11 cellular contexts compared by ENCODE assay signal in the genomic region with DNA sequence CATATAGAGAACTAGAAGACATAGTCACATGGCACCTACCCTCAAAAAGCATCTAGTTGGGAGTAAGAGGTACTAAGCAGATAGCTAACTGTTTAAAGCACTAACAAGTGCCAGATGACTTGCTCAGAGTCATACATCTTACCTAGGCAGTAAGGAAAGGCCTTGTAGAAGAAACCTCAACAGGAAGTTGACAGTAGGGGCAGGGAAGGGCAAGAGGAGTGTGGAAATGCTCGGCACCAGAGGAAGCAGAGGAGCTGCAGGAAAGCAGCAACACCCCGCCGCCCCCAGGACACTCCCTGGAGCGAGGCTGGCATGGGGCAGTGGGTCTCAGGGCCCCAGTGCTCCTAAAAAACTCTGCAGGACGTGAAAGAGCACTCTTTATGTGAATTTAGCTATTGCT.
DNase-seq lines count a peak whose midpoint lies in the region; ATAC-seq and TF ChIP-seq lines count a peak whose summit lies in the region.
"Had no signal": no experiment of that assay in that cellular context is flagged by ENCODE, and none has a peak within 500 bp of the region (broad histone marks: within the 10 kb centered on the region; RNA-seq: fewer than 3 reads in every experiment).

No MANE protein-coding gene starts in this region.

- H3K27me3 ChIP-seq in DND-41 (ENCODE audit: insufficient read depth, low read length, poor library complexity): no peaks in the 10 kb centered on the region
- no peaks in the 10 kb centered on the region for H3K27me3 ChIP-seq in Loucy (ENCODE audit: insufficient read depth, low read length, poor library complexity, severe bottlenecking)
- H3K27me3 ChIP-seq in mesendoderm (ENCODE audit: insufficient read depth, low read length, poor library complexity): no peaks in the 10 kb centered on the region

- H3K4me3 ChIP-seq in DND-41 (ENCODE audit: low read depth in 1 of 2, low read length in 2 of 2) (no peak overlapping the region), Loucy (ENCODE audit: low read length, poor library complexity, severe bottlenecking) (no peak overlapping the region), mesendoderm (ENCODE audit: low read length) (no peak overlapping the region)

- no peak overlapping the region for H4K8ac ChIP-seq in mesendoderm (ENCODE audit: low read depth, low read length)

- H2BK120ac ChIP-seq in mesendoderm (ENCODE audit: low read depth, low read length): no peak overlapping the region

- H4K5ac ChIP-seq in mesendoderm (ENCODE audit: low read length): no peak overlapping the region

- H3K27me3 Mint-ChIP-seq in activated naive CD8-positive, alpha-beta T cell: no peaks in the 10 kb centered on the region
- H3K27me3 Mint-ChIP-seq in stimulated activated memory B cell treated with anti-CD40 and anti-IgM and Interleukin-4, amounts not matched to agents 10 μg/mL and 1 μg/mL and 100 μg/mL, for 72 hours: no peaks in the 10 kb centered on the region

- no peak overlapping the region for H3K56ac ChIP-seq in mesendoderm (ENCODE audit: low read length)

- no peak overlapping the region for H2BK5ac ChIP-seq in mesendoderm (ENCODE audit: low read length)

- H3K9me3 Mint-ChIP-seq in activated naive CD8-positive, alpha-beta T cell (ENCODE audit: low read depth): no peaks in the 10 kb centered on the region
- no peaks in the 10 kb centered on the region for H3K9me3 Mint-ChIP-seq in stimulated activated memory B cell treated with anti-CD40 and anti-IgM and Interleukin-4, amounts not matched to agents 10 μg/mL and 1 μg/mL and 100 μg/mL, for 72 hours

- no peak overlapping the region for H2BK15ac ChIP-seq in mesendoderm (replicated peaks; ENCODE audit: low read depth)

- H3K18ac ChIP-seq in mesendoderm (ENCODE audit: low read length): no peak overlapping the region

- ATAC-seq in DND-41 (ENCODE audit: insufficient read depth, low read depth): peak; percentile 89
- ATAC-seq in stimulated activated memory B cell treated with anti-CD40 and anti-IgM and Interleukin-4, amounts not matched to agents 10 μg/mL and 1 μg/mL and 100 μg/mL, for 72 hours: no peak

- no peak overlapping the region for H2AFZ ChIP-seq in DND-41 (ENCODE audit: low read depth, low read length)
- no peak overlapping the region for H2AFZ ChIP-seq in Loucy (ENCODE audit: low read length)

- H3K79me1 ChIP-seq in mesendoderm (ENCODE audit: low read length): peaks cover 30% of the 10 kb centered on the region

- WGBS in mesendoderm (ENCODE audit: extremely low coverage, insufficient coverage, low lambda C conversion rate): no CpG with 5 or more reads among the region's 5 CpGs

- H3K27ac Mint-ChIP-seq in activated naive CD8-positive, alpha-beta T cell: peak overlapping the region; percentile 93
- H3K27ac Mint-ChIP-seq in stimulated activated memory B cell treated with anti-CD40 and anti-IgM and Interleukin-4, amounts not matched to agents 10 μg/mL and 1 μg/mL and 100 μg/mL, for 72 hours: no peak overlapping the region

- no peaks in the 10 kb centered on the region for H3F3A ChIP-seq in Loucy (ENCODE audit: low read depth)

- H3K4me1 Mint-ChIP-seq in activated naive CD8-positive, alpha-beta T cell (ENCODE audit: low read depth): peaks cover 81% of the 10 kb centered on the region
- H3K4me1 Mint-ChIP-seq in stimulated activated memory B cell treated with anti-CD40 and anti-IgM and Interleukin-4, amounts not matched to agents 10 μg/mL and 1 μg/mL and 100 μg/mL, for 72 hours: peaks cover 69% of the 10 kb centered on the region

- H3K79me2 ChIP-seq in DND-41 (ENCODE audit: insufficient read depth, low read length): peaks cover 96% of the 10 kb centered on the region
- H3K79me2 ChIP-seq in Loucy (ENCODE audit: insufficient read depth, low read length): peaks cover 95% of the 10 kb centered on the region
- peaks cover 26% of the 10 kb centered on the region for H3K79me2 ChIP-seq in mesendoderm (ENCODE audit: control insufficient read depth, insufficient read depth, low read length)

- DNase-seq in DND-41: peak; percentile 38
- peak; percentile 26 for DNase-seq in mesendoderm
- no peak for DNase-seq in NCI-H1436 (lab: John Stamatoyannopoulos, UW)
- DNase-seq in GM10266 (ENCODE audit: extremely low spot score): no peak
- no peak for DNase-seq in midbrain (lab: John Stamatoyannopoulos, UW)
- DNase-seq: DMS53, NCI-H2171, SK-N-SH had no signal

- H3K27ac ChIP-seq in DND-41 (ENCODE audit: low read length) (peak overlapping the region; percentile 40), mesendoderm (ENCODE audit: low read depth, low read length) (no peak overlapping the region)

- peaks cover 13% of the 10 kb centered on the region for H3K4me1 ChIP-seq in DND-41 (ENCODE audit: insufficient read depth, low read length)
- H3K4me1 ChIP-seq in Loucy (ENCODE audit: insufficient read depth, low read length, poor library complexity, severe bottlenecking): peaks cover 12% of the 10 kb centered on the region
- H3K4me1 ChIP-seq in mesendoderm (ENCODE audit: control insufficient read depth, low read depth, low read length): no peaks in the 10 kb centered on the region

- H3K9me3 ChIP-seq in DND-41 (ENCODE audit: insufficient read depth, low read length, severe bottlenecking) (no peaks in the 10 kb centered on the region), Loucy (ENCODE audit: insufficient read depth, low read depth, low read length) (no peaks in the 10 kb centered on the region)
- H3K9me3 ChIP-seq: SK-N-SH had no signal

- no peak overlapping the region for H3K4ac ChIP-seq in mesendoderm (ENCODE audit: low read depth, low read length)

- no peak overlapping the region for H3K9ac ChIP-seq in DND-41 (ENCODE audit: low read depth, low read length)
- H3K9ac ChIP-seq in Loucy (ENCODE audit: low read depth, low read length, poor library complexity, severe bottlenecking): no peak overlapping the region
- no peak overlapping the region for H3K9ac ChIP-seq in mesendoderm (ENCODE audit: low read length)
- H3K9ac ChIP-seq: SK-N-SH had no signal

- no peak overlapping the region for H2AK5ac ChIP-seq in mesendoderm (ENCODE audit: low read length)

- peaks cover 43% of the 10 kb centered on the region for H3K36me3 ChIP-seq in DND-41 (ENCODE audit: insufficient read depth, low read length)
- peaks cover 28% of the 10 kb centered on the region for H3K36me3 ChIP-seq in Loucy (ENCODE audit: insufficient read depth, low read length)
- H3K36me3 ChIP-seq in mesendoderm (ENCODE audit: control insufficient read depth, insufficient read depth, low read length): peaks cover 2% of the 10 kb centered on the region

- H3K23ac ChIP-seq in mesendoderm (ENCODE audit: low read length): no peak overlapping the region

- TF ChIP-seq CTCF in DND-41 (IDR thresholded peaks at IDR 0.05; ENCODE audit: borderline replicate concordance, extremely low read depth, low read length, poor library complexity, severe bottlenecking) (no peak), Loucy (conservative IDR thresholded peaks at IDR 0.05; ENCODE audit: low read length) (no peak), GM10266 (IDR thresholded peaks at IDR 0.05; ENCODE audit: control insufficient read depth, insufficient read depth, low read depth, missing control alignments) (no peak)

- H3K4me3 Mint-ChIP-seq in activated naive CD8-positive, alpha-beta T cell: peak overlapping the region; percentile 64
- H3K4me3 Mint-ChIP-seq in stimulated activated memory B cell treated with anti-CD40 and anti-IgM and Interleukin-4, amounts not matched to agents 10 μg/mL and 1 μg/mL and 100 μg/mL, for 72 hours: no peak overlapping the region

- H4K20me1 ChIP-seq in DND-41 (ENCODE audit: insufficient read depth, low read length): peaks cover 57% of the 10 kb centered on the region
- peaks cover 93% of the 10 kb centered on the region for H4K20me1 ChIP-seq in Loucy (ENCODE audit: insufficient read depth, low read length, poor library complexity, severe bottlenecking)

- peaks cover 10% of the 10 kb centered on the region for H3K36me3 Mint-ChIP-seq in activated naive CD8-positive, alpha-beta T cell
- H3K36me3 Mint-ChIP-seq in stimulated activated memory B cell treated with anti-CD40 and anti-IgM and Interleukin-4, amounts not matched to agents 10 μg/mL and 1 μg/mL and 100 μg/mL, for 72 hours: peaks cover 34% of the 10 kb centered on the region

- H3K4me2 ChIP-seq in DND-41 (ENCODE audit: insufficient read depth, low read length) (no peak overlapping the region), Loucy (ENCODE audit: low read depth, low read length, poor library complexity, severe bottlenecking) (peak overlapping the region; percentile 6), mesendoderm (ENCODE audit: low read length) (no peak overlapping the region)
- H3K4me2 ChIP-seq: SK-N-SH had no signal

- H3K9me2 ChIP-seq in Loucy (replicated peaks; ENCODE audit: low read depth, low read length): no peaks in the 10 kb centered on the region
- H3K9me2 ChIP-seq: SK-N-SH had no signal

Comparison
In these comparisons a context has a peak if more than half of its experiments do, and no peak if none do; other contexts are left out.
1. DNase-seq: peak in DND-41 (single experiment) and mesendoderm (single experiment); none in NCI-H1436 (single experiment), GM10266 (single experiment) and midbrain (single experiment).